ENCODE assay signal across 8 cellular contexts in genomic region chr10:83991986-83992753, GRCh38.
DNase-seq lines count a peak whose midpoint lies in the region; ATAC-seq, FAIRE-seq and TF ChIP-seq lines count a peak whose summit lies in the region.

No MANE protein-coding gene starts in this region.

- H3F3A ChIP-seq in PC-9 (ENCODE audit: insufficient read depth, low read depth): no peaks in the 10 kb centered on the region

- no TSS peak for BruUV-seq in PC-9 (replicated peaks; lab: Mats Ljungman, UMichigan)

- H3K9ac ChIP-seq in keratinocyte (ENCODE audit: control insufficient read depth, extremely low read depth, insufficient read depth, low read length): no peak overlapping the region

- no peaks in the 10 kb centered on the region for H3K9me3 Mint-ChIP-seq in activated naive CD4-positive, alpha-beta T cell treated with anti-CD3 and anti-CD28 coated beads, Interleukin-2, amount 10 ng/mL, durations not matched to agents 7 days and 5 days

- peaks cover 6% of the 10 kb centered on the region for H3K4me1 Mint-ChIP-seq in activated naive CD4-positive, alpha-beta T cell treated with anti-CD3 and anti-CD28 coated beads, Interleukin-2, amount 10 ng/mL, durations not matched to agents 7 days and 5 days

- H3K79me2 ChIP-seq in PC-9 (ENCODE audit: low read depth) (no peaks in the 10 kb centered on the region), keratinocyte (ENCODE audit: control insufficient read depth, insufficient read depth, low read length) (no peaks in the 10 kb centered on the region)

- H3K27ac ChIP-seq in PC-9 (no peak overlapping the region), keratinocyte (ENCODE audit: control insufficient read depth, insufficient read depth, low read length) (no peak overlapping the region)

- no peaks in the 10 kb centered on the region for H3K9me1 ChIP-seq in keratinocyte (ENCODE audit: control insufficient read depth, extremely low read depth, insufficient read depth, low read length)

- intact Hi-C loops in PC-9 (cut with micrococcal nuclease; ENCODE audit: unreplicated experiment): no loop called here

- H3K27me3 ChIP-seq in PC-9 (ENCODE audit: insufficient read depth, low read depth) (peaks cover 18% of the 10 kb centered on the region), keratinocyte (ENCODE audit: control insufficient read depth, extremely low read depth, insufficient read depth, low read length) (no peaks in the 10 kb centered on the region)

- H3K36me3 Mint-ChIP-seq in activated naive CD4-positive, alpha-beta T cell treated with anti-CD3 and anti-CD28 coated beads, Interleukin-2, amount 10 ng/mL, durations not matched to agents 7 days and 5 days: no peaks in the 10 kb centered on the region

- no peak overlapping the region for H3K4me3 Mint-ChIP-seq in activated naive CD4-positive, alpha-beta T cell treated with anti-CD3 and anti-CD28 coated beads, Interleukin-2, amount 10 ng/mL, durations not matched to agents 7 days and 5 days

- no peak overlapping the region for H2AFZ ChIP-seq in PC-9
- H2AFZ ChIP-seq in keratinocyte (ENCODE audit: control insufficient read depth, low read length): no peak overlapping the region

- CTCF ChIA-PET in activated naive CD4-positive, alpha-beta T cell treated with anti-CD3 and anti-CD28 coated beads, Interleukin-2, amount 10 ng/mL, durations not matched to agents 7 days and 5 days (lab: Charles Lee): interaction anchor here (0.7 to 1.1 kb wide), 2 partner anchors 18 to 170 kb away, joined by 3 read pairs; no protein-coding TSS in a partner anchor
- CTCF ChIA-PET in PC-9 (lab: Charles Lee): no interaction called here

- peak; percentile 48 for ATAC-seq in HG02973 (IDR thresholded peaks at IDR 0.05; ENCODE audit: unreplicated experiment)

- H3K27ac Mint-ChIP-seq in activated naive CD4-positive, alpha-beta T cell treated with anti-CD3 and anti-CD28 coated beads, Interleukin-2, amount 10 ng/mL, durations not matched to agents 7 days and 5 days: no peak overlapping the region

- peak; percentile 24 for DNase-seq in activated naive CD4-positive, alpha-beta T cell treated with anti-CD3 and anti-CD28 coated beads, Interleukin-2, amount 10 ng/mL, durations not matched to agents 7 days and 5 days
- no peak for DNase-seq in activated naive CD4-positive, alpha-beta T cell treated with anti-CD3 and anti-CD28 coated beads, Interleukin-2, amount 50 U/mL, for 16 hours
- no peak for DNase-seq in PC-9
- DNase-seq in keratinocyte (ENCODE audit: low read depth, low spot score): no peak
- DNase-seq in DMS153 treated with DMSO at 0.1 percent for 48 hours (lab: John Stamatoyannopoulos, UW; ENCODE audit: unreplicated experiment): no peak
- no peak for DNase-seq in putamen (ENCODE audit: low spot score)
- no peak for DNase-seq in cerebellar nuclear complex (lab: John Stamatoyannopoulos, UW)

- H3K4me1 ChIP-seq in PC-9 (replicated peaks; ENCODE audit: insufficient read depth) (no peaks in the 10 kb centered on the region), keratinocyte (ENCODE audit: control insufficient read depth, extremely low read depth, insufficient read depth, low read length) (no peaks in the 10 kb centered on the region)

- H3K27me3 Mint-ChIP-seq in activated naive CD4-positive, alpha-beta T cell treated with anti-CD3 and anti-CD28 coated beads, Interleukin-2, amount 10 ng/mL, durations not matched to agents 7 days and 5 days: peaks cover 19% of the 10 kb centered on the region

- dilution Hi-C loops in keratinocyte (cut with MboI; ENCODE audit: extremely low pct_ligation_motif_present, low sequenced_read_pairs): no loop called here

- no peaks in the 10 kb centered on the region for H3K9me2 ChIP-seq in PC-9 (ENCODE audit: insufficient read depth)

- H3K36me3 ChIP-seq in PC-9 (ENCODE audit: low read depth) (no peaks in the 10 kb centered on the region), keratinocyte (ENCODE audit: control insufficient read depth in 2 of 2, extremely low read depth in 1 of 2, insufficient read depth in 2 of 2, low read length in 2 of 2) (no peaks in the 10 kb centered on the region)

- H3K9me3 ChIP-seq in PC-9 (ENCODE audit: insufficient read depth, low read depth): no peaks in the 10 kb centered on the region
- no peaks in the 10 kb centered on the region for H3K9me3 ChIP-seq in keratinocyte (ENCODE audit: control insufficient read depth, low read depth, low read length)

- POLR2A ChIA-PET in PC-9 (lab: Charles Lee; ENCODE audit: unreplicated experiment): no interaction called here

- TF ChIP-seq CTCF in PC-9 (conservative IDR thresholded peaks at IDR 0.05): 0 out of 2 replicates have a peak, but pooled peaks have one; percentile 35
- peak; percentile 23 to 57 (median 49) for TF ChIP-seq CTCF in keratinocyte (optimal IDR thresholded peaks at IDR 0.05 in 1 of 3, IDR thresholded peaks at IDR 0.05 in 1 of 3, conservative IDR thresholded peaks at IDR 0.05 in 1 of 3; ENCODE audit: extremely low read depth in 1 of 3, insufficient read depth in 2 of 3, low read length in 3 of 3)

- no peak for FAIRE-seq in keratinocyte (lab: Jason Lieb, UNC)

- no peaks in the 10 kb centered on the region for H4K20me1 ChIP-seq in PC-9 (ENCODE audit: insufficient read depth)
- H4K20me1 ChIP-seq in keratinocyte (ENCODE audit: control insufficient read depth, extremely low read depth, insufficient read depth, low read length): no peaks in the 10 kb centered on the region

- H3K4me3 ChIP-seq in PC-9 (no peak overlapping the region), keratinocyte (ENCODE audit: control insufficient read depth in 2 of 3, extremely low read depth in 1 of 3, insufficient read depth in 2 of 3, low read depth in 1 of 3, low read length in 3 of 3) (no peak overlapping the region)

- H3K4me2 ChIP-seq in PC-9 (no peak overlapping the region), keratinocyte (ENCODE audit: control insufficient read depth, extremely low read depth, insufficient read depth, low read depth, low read length) (no peak overlapping the region)
